In genomic region chr17:64223283-64223682, GRCh38 we compare ENCODE assay signal across 21 cellular contexts. TPM values are rescaled to one million over a fixed set of nuclear protein-coding genes. Genes with fewer than 3 reads are reported as not detected.
DNase-seq lines count a peak whose midpoint lies in the region; ATAC-seq, FAIRE-seq and TF ChIP-seq lines count a peak whose summit lies in the region.
"Had no signal": no experiment of that assay in that cellular context is flagged by ENCODE, and none has a peak within 500 bp of the region (broad histone marks: within the 10 kb centered on the region; RNA-seq: fewer than 3 reads in every experiment).

No MANE protein-coding gene starts in this region.

- DNase-seq in right lobe of liver (no peak), HepG2 (ENCODE audit: low spot score) (no peak), neuronal stem cell (ENCODE audit: low spot score) (no peak), RPMI8226 (no peak), 8988T (no peak)
- no peak for DNase-seq in activated CD8-positive, alpha-beta memory T cell treated with anti-CD3 and anti-CD28 coated beads for 24 hours
- DNase-seq: KG1; NCI-H1092 treated with DMSO at 0.1 percent for 48 hours; NCI-H1436 treated with DMSO at 0.1 percent for 48 hours; NCI-H2081 treated with DMSO at 0.1 percent for 48 hours; NCI-H526 treated with DMSO at 0.1 percent for 48 hours; NK-92 treated with Interleukin-12 subunit alpha and Interleukin-12 subunit beta, amount 100 ng/mL, for 24 hours had no signal

- 30% methylated on average over 2 of the region's 2 CpGs for WGBS in right lobe of liver (ENCODE audit: insufficient coverage, low coverage, low lambda C conversion rate, missing lambda C conversion rate)
- WGBS in HepG2 (ENCODE audit: low lambda C conversion rate) = 91% methylated on average over 2 of the region's 2 CpGs
- no CpG with 5 or more reads among the region's 2 CpGs for WGBS in neuronal stem cell (ENCODE audit: extremely low coverage in 2 of 2, insufficient read length in 2 of 2, insufficient replicate concordance in 1 of 2), 2 donors

- peaks cover 13% of the 10 kb centered on the region for H3K36me3 Mint-ChIP-seq in brain

- H3K36me3 ChIP-seq in right lobe of liver (no peaks in the 10 kb centered on the region), HepG2 (replicated peaks in 1 of 2; ENCODE audit: control insufficient read depth in 1 of 2, insufficient read depth in 2 of 2, low read length in 2 of 2) (no peaks in the 10 kb centered on the region), neuronal stem cell (replicated peaks in 1 of 2; ENCODE audit: control insufficient read depth in 2 of 2, insufficient read depth in 2 of 2, low read length in 2 of 2) (no peaks in the 10 kb centered on the region)
- H3K36me3 ChIP-seq: HAP-1 had no signal

- no peak for TF ChIP-seq POLR2A in right lobe of liver (IDR thresholded peaks at IDR 0.05)
- no peak for TF ChIP-seq POLR2A in HepG2 (IDR thresholded peaks at IDR 0.05; ENCODE audit: insufficient read depth in 1 of 2, low read depth in 2 of 2, low read length in 2 of 2)

- no peak overlapping the region for H4K91ac ChIP-seq in neuronal stem cell (ENCODE audit: low read depth, low read length, poor library complexity)

- H2BK15ac ChIP-seq in neuronal stem cell (ENCODE audit: low read length) = no peak overlapping the region

- no peak overlapping the region for H3K23ac ChIP-seq in neuronal stem cell (ENCODE audit: low read depth, low read length, poor library complexity)

- H3K27ac Mint-ChIP-seq in brain = peak overlapping the region in 4 of 5 experiments; percentile 11 to 81 (median 44)
- H3K27ac Mint-ChIP-seq: B cell, GM23338 had no signal

- H3K4ac ChIP-seq in neuronal stem cell (ENCODE audit: low read length) = no peak overlapping the region

- no peak for TF ChIP-seq EP300 in HepG2 (IDR thresholded peaks at IDR 0.05; ENCODE audit: low read depth in 2 of 2, low read length in 2 of 2)
- no peak for TF ChIP-seq EP300 in HepG2 (CRISPR knock-in tag; IDR thresholded peaks at IDR 0.05; ENCODE audit: borderline replicate concordance)

- no TSS peak for BruUV-seq in HepG2 (replicated peaks; lab: Mats Ljungman, UMichigan)

- H3K4me1 ChIP-seq in right lobe of liver = peaks cover 0 to 25% (median 6%) of the 10 kb centered on the region in 4 donors
- H3K4me1 ChIP-seq in HepG2 (ENCODE audit: insufficient read depth, low read length) = peaks cover 20% of the 10 kb centered on the region
- H3K4me1 ChIP-seq in neuronal stem cell (ENCODE audit: control insufficient read depth in 2 of 2, insufficient read depth in 1 of 2, low read depth in 1 of 2, low read length in 2 of 2) = no peaks in the 10 kb centered on the region

- intact Hi-C loops in right lobe of liver (cut with DNase I) (no loop called here), HepG2 (cut with micrococcal nuclease; ENCODE audit: unreplicated experiment) (no loop called here)

- in situ Hi-C loops in HepG2 (cut with HindIII; ENCODE audit: extremely low pct_ligation_motif_present, low pct_unique_long_range_greater_than_20kb) = no loop called here

- H3K9me3 ChIP-seq in right lobe of liver = no peaks in the 10 kb centered on the region
- H3K9me3 ChIP-seq in HepG2 (ENCODE audit: low read length) = no peaks in the 10 kb centered on the region
- H3K9me3 ChIP-seq in neuronal stem cell (replicated peaks in 1 of 2; ENCODE audit: control insufficient read depth in 2 of 2, insufficient read depth in 1 of 2, low read depth in 1 of 2, low read length in 2 of 2) = no peaks in the 10 kb centered on the region
- H3K9me3 ChIP-seq: HAP-1 had no signal

- no peaks in the 10 kb centered on the region for H3K27me3 Mint-ChIP-seq in brain
- H3K27me3 Mint-ChIP-seq: B cell had no signal

- H3K9me3 Mint-ChIP-seq in brain = peaks cover 6 to 17% (median 12%) of the 10 kb centered on the region in 5 experiments
- H3K9me3 Mint-ChIP-seq: GM23338 had no signal

- H3K18ac ChIP-seq in neuronal stem cell (ENCODE audit: low read length) = no peak overlapping the region

- POLR2A ChIA-PET in HepG2 (lab: Yijun Ruan, JAX) = interaction anchor here (1.3 to 1.4 kb wide), 2 partner anchors 40 to 76 kb away, joined by 3 read pairs; no protein-coding TSS in a partner anchor

- no peak overlapping the region for H3K14ac ChIP-seq in neuronal stem cell (ENCODE audit: low read length)

- CTCF ChIA-PET in HepG2 (lab: Yijun Ruan, JAX; ENCODE audit: low intra/inter-chr PET ratio, low total read pairs) = no interaction called here

- H3K4me3 ChIP-seq in right lobe of liver (no peak overlapping the region), HepG2 (replicated peaks in 1 of 3; ENCODE audit: insufficient read depth in 1 of 3, low read depth in 2 of 3, low read length in 3 of 3) (no peak overlapping the region), neuronal stem cell (ENCODE audit: low read length in 2 of 2) (no peak overlapping the region)
- H3K4me3 ChIP-seq: GM23338, HAP-1 had no signal

- no peak overlapping the region for H3K4me2 ChIP-seq in HepG2 (ENCODE audit: low read depth, low read length)
- H3K4me2 ChIP-seq in neuronal stem cell (ENCODE audit: insufficient read depth, low read length, poor library complexity, severe bottlenecking) = peak overlapping the region; percentile 11
- H3K4me2 ChIP-seq: GM23338 had no signal

- TF ChIP-seq RAD21 in HepG2 (CRISPR knock-in tag; IDR thresholded peaks at IDR 0.05) = no peak

- H3K4me3 Mint-ChIP-seq in brain = no peak overlapping the region
- H3K4me3 Mint-ChIP-seq: B cell, GM23338 had no signal

- TF ChIP-seq CTCF in right lobe of liver (IDR thresholded peaks at IDR 0.05) = no peak
- no peak for TF ChIP-seq CTCF in HepG2 (CRISPR knock-in tag; IDR thresholded peaks at IDR 0.05)
- TF ChIP-seq CTCF in brain (conservative IDR thresholded peaks at IDR 0.05) = no peak

- no peak overlapping the region for H2BK5ac ChIP-seq in neuronal stem cell (ENCODE audit: low read length)

- no peak overlapping the region for H2AFZ ChIP-seq in HepG2 (ENCODE audit: low read length)
- no peak overlapping the region for H2AFZ ChIP-seq in neuronal stem cell (ENCODE audit: low read length)
- H2AFZ ChIP-seq: GM23338 had no signal

- H2AK5ac ChIP-seq in neuronal stem cell (ENCODE audit: low read depth, low read length) = no peak overlapping the region

- H3K27me3 ChIP-seq in right lobe of liver (no peaks in the 10 kb centered on the region), HepG2 (ENCODE audit: control insufficient read depth in 1 of 2, insufficient read depth in 2 of 2, low read length in 2 of 2) (no peaks in the 10 kb centered on the region), neuronal stem cell (ENCODE audit: control insufficient read depth in 3 of 3, insufficient read depth in 3 of 3, low read depth in 1 of 3, low read length in 3 of 3) (no peaks in the 10 kb centered on the region)

- H3K79me2 ChIP-seq in HepG2 (ENCODE audit: insufficient read depth, low read length) = peaks cover 20% of the 10 kb centered on the region

- H4K20me1 ChIP-seq in HepG2 (ENCODE audit: insufficient read depth, low read length) = no peaks in the 10 kb centered on the region

- peak in 3 of 4 donors; percentile 31 to 40 (median 32) for ATAC-seq in right lobe of liver
- no peak for ATAC-seq in HepG2
- ATAC-seq in HG02798 (IDR thresholded peaks at IDR 0.05; ENCODE audit: poor library complexity, unreplicated experiment) = no peak
- ATAC-seq: SK-N-SH treated with all-trans-retinoic acid at 6 μM for 48 hours had no signal

- no peak overlapping the region for H3K27ac ChIP-seq in right lobe of liver
- H3K27ac ChIP-seq in HepG2 (ENCODE audit: extremely low read length, insufficient read depth, low read length) = no peak overlapping the region
- no peak overlapping the region for H3K27ac ChIP-seq in neuronal stem cell (replicated peaks; ENCODE audit: low read length)
- H3K27ac ChIP-seq: HL-60 had no signal

- H2BK12ac ChIP-seq in neuronal stem cell (ENCODE audit: low read length) = no peak overlapping the region

- no peak for FAIRE-seq in HepG2 (lab: Jason Lieb, UNC)
- FAIRE-seq: A204.1, D721Med had no signal

- no peak overlapping the region for H2BK120ac ChIP-seq in neuronal stem cell (ENCODE audit: low read depth, low read length)

- H4K8ac ChIP-seq in neuronal stem cell (ENCODE audit: low read depth, low read length) = no peak overlapping the region

- peaks cover 26% of the 10 kb centered on the region for H3K4me1 Mint-ChIP-seq in brain

- H3K9ac ChIP-seq in HepG2 (ENCODE audit: insufficient read depth, low read depth, low read length) = no peak overlapping the region
- no peak overlapping the region for H3K9ac ChIP-seq in neuronal stem cell (ENCODE audit: low read depth, low read length, poor library complexity)

- no peaks in the 10 kb centered on the region for H3K79me1 ChIP-seq in neuronal stem cell (ENCODE audit: low read depth, low read length)

TF ChIP-seq in HepG2, 621 proteins besides CTCF, POLR2A, EP300 and RAD21 (continues in another document):
- TF ChIP-seq ZNF3 (CRISPR knock-in tag; IDR thresholded peaks at IDR 0.05) = no peak
- no peak for TF ChIP-seq TBX3 (IDR thresholded peaks at IDR 0.05; ENCODE audit: borderline replicate concordance)
- TF ChIP-seq TBX2 (CRISPR knock-in tag; IDR thresholded peaks at IDR 0.05; ENCODE audit: borderline replicate concordance) = no peak

RNA-seq across cellular contexts. Expression of gene TEX2, which starts 39.8 kb away (rescaled TPM):
- 10 to 100 TPM; 29.1 to 46.6 (median 33.7) TPM for total RNA-seq in right lobe of liver
- total RNA-seq in HepG2 (2016; rRNA removed; fragmentation: Illumina TruSeq; extraction: Trizol) = 33.6 and 37.7 TPM in 2 replicates
- total RNA-seq in HepG2 (2016; cell fraction: cytosol; rRNA removed; fragmentation: Illumina TruSeq; extraction: Trizol; ENCODE audit: low read depth) = 39.3 and 46.4 TPM in 2 replicates
- 34.0 and 36.8 TPM in 2 replicates for total RNA-seq in HepG2 (2016; cell fraction: insoluble cytoplasmic fraction; rRNA removed; fragmentation: Illumina TruSeq; extraction: Trizol)
- total RNA-seq in HepG2 (2016; cell fraction: membrane; rRNA removed; fragmentation: Illumina TruSeq; extraction: Trizol) = 31.0 and 33.3 TPM in 2 replicates
- 34.2 and 45.0 TPM in 2 replicates for total RNA-seq in HepG2 (2016; cell fraction: nucleus; rRNA removed; fragmentation: Illumina TruSeq; extraction: Trizol)
- 20.5 and 21.4 TPM in 2 replicates for polyA plus RNA-seq in HepG2 (2011; rRNA removed)
- polyA plus RNA-seq in HepG2 (2011; cell fraction: cytosol; rRNA removed) = 16.3 and 20.0 TPM in 2 replicates
- 17.9 and 18.8 TPM in 2 replicates for polyA plus RNA-seq in HepG2 (2011; cell fraction: nucleus; rRNA removed)
- 19.2 and 20.2 TPM in 2 replicates for polyA plus RNA-seq in HepG2 (2012)
- 3.9 and 4.4 TPM in 2 replicates for polyA plus RNA-seq in HepG2 (2016; cell fraction: cytosol; fragmentation: Illumina TruSeq; extraction: Trizol; ENCODE audit: low read depth)
- 23.0 and 24.7 TPM in 2 replicates for polyA plus RNA-seq in HepG2 (2016; cell fraction: insoluble cytoplasmic fraction; fragmentation: Illumina TruSeq; extraction: Trizol; ENCODE audit: low read depth)
- polyA plus RNA-seq in HepG2 (2016; cell fraction: membrane; fragmentation: Illumina TruSeq; extraction: Trizol; ENCODE audit: low read depth) = 10.7 and 11.7 TPM in 2 replicates
- polyA plus RNA-seq in HepG2 (2016; cell fraction: nucleus; fragmentation: Illumina TruSeq; extraction: Trizol; ENCODE audit: insufficient read depth, low read depth) = 36.0 and 41.1 TPM in 2 replicates
- 27.3 and 38.7 TPM in 2 replicates for polyA minus RNA-seq in HepG2 (2011; rRNA and poly(A)+ RNA removed; ENCODE audit: low replicate concordance)
- 16.9 and 17.5 TPM in 2 replicates for polyA minus RNA-seq in HepG2 (2011; cell fraction: cytosol; rRNA and poly(A)+ RNA removed)
- 29.2 and 37.3 TPM in 2 replicates for polyA minus RNA-seq in HepG2 (2011; cell fraction: nucleus; rRNA and poly(A)+ RNA removed)
- polyA plus RNA-seq in brain (ENCODE audit: insufficient read depth, low read depth, low replicate concordance) = 29.1 TPM
- polyA plus RNA-seq in neuronal stem cell (2013, experiment 1 of 2) = 4.1 TPM
- 4.3 TPM for polyA plus RNA-seq in neuronal stem cell (2013, experiment 2 of 2)

Comparison
In these comparisons a context has a peak if more than half of its experiments do, and no peak if none do; other contexts are left out.
1. ATAC-seq: peak in right lobe of liver (3 of 4); none in HepG2 (single experiment) and HG02798 (single experiment).